Comparison of ENCODE assay signal across 12 cellular contexts in the genomic region with DNA sequence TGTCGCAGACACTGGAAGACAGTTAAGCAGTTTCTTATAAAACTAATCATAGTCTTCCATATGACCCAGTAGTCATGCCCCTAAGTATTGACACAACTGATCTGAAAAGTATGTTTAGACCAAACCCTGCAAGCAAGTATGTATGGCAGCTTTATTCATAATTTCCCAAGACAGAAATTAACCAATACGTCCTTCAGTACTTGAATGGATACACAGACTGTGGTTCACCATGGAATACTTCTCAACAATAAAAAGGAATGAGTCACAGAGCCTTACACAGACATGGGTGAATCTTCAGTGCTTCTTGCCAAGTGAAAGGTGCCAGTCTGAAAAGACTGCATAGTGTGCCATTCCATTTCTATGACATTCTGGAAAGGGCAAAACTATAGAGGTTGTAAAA. TPM values are rescaled to one million over a fixed set of nuclear protein-coding genes. Genes with fewer than 3 reads are reported as not detected.
DNase-seq lines count a peak whose midpoint lies in the region; ATAC-seq and TF ChIP-seq lines count a peak whose summit lies in the region.
"Had no signal": no experiment of that assay in that cellular context is flagged by ENCODE, and none has a peak within 500 bp of the region (broad histone marks: within the 10 kb centered on the region; RNA-seq: fewer than 3 reads in every experiment).

No MANE protein-coding gene starts in this region.

- H3K27me3 Mint-ChIP-seq in HFFc6 (ENCODE audit: insufficient read depth) = no peaks in the 10 kb centered on the region

- ATAC-seq in HG03196 (IDR thresholded peaks at IDR 0.05; ENCODE audit: unreplicated experiment) = no peak
- no peak for ATAC-seq in GM19328 (IDR thresholded peaks at IDR 0.05; ENCODE audit: unreplicated experiment)
- ATAC-seq: naive thymus-derived CD8-positive, alpha-beta T cell; Right ventricle myocardium inferior had no signal

- H2BK120ac ChIP-seq in mesenchymal stem cell (ENCODE audit: low read depth, low read length) = no peak overlapping the region

- no peak overlapping the region for H3K4ac ChIP-seq in mesenchymal stem cell (ENCODE audit: low read depth in 1 of 2, low read length in 2 of 2)

- no peak overlapping the region for H3K9ac ChIP-seq in mesenchymal stem cell (ENCODE audit: low read length)

- no peak overlapping the region for H3K23ac ChIP-seq in mesenchymal stem cell (ENCODE audit: low read length in 2 of 2)

- no peak overlapping the region for H2AK5ac ChIP-seq in mesenchymal stem cell (ENCODE audit: low read length, severe bottlenecking)

- H2BK12ac ChIP-seq in mesenchymal stem cell (ENCODE audit: low read length in 2 of 2) = no peak overlapping the region

- intact Hi-C loops in left ventricle myocardium inferior (cut with micrococcal nuclease) = loop anchor here (10.0 kb wide), 1 partner anchor 1531 kb away; no protein-coding TSS in a partner anchor

- no peak overlapping the region for H3K4me2 ChIP-seq in mesenchymal stem cell (ENCODE audit: low read length, poor library complexity, severe bottlenecking)

- no peaks in the 10 kb centered on the region for H3K9me3 Mint-ChIP-seq in HFFc6

- H3K4me1 ChIP-seq in mesenchymal stem cell (ENCODE audit: control insufficient read depth, insufficient read depth, low read depth, low read length) (peaks cover 3% of the 10 kb centered on the region), left ventricle myocardium inferior (peaks cover 22% of the 10 kb centered on the region)

- H3K4me3 ChIP-seq in mesenchymal stem cell (ENCODE audit: insufficient read depth in 1 of 2, low read depth in 1 of 2, low read length in 2 of 2) (no peak overlapping the region), left ventricle myocardium inferior (no peak overlapping the region)

- H3K27me3 ChIP-seq in mesenchymal stem cell (ENCODE audit: control insufficient read depth in 1 of 2, insufficient read depth in 1 of 2, low read length in 2 of 2) = no peaks in the 10 kb centered on the region
- H3K27me3 ChIP-seq in left ventricle myocardium inferior (ENCODE audit: low read depth) = no peaks in the 10 kb centered on the region

- no peak overlapping the region for H4K8ac ChIP-seq in mesenchymal stem cell (ENCODE audit: low read length)

- peak overlapping the region; percentile 2; the same call in 1 of the 2 replicates for H3K4me3 Mint-ChIP-seq in HFFc6
- H3K4me3 Mint-ChIP-seq: naive thymus-derived CD8-positive, alpha-beta T cell had no signal

- H3K36me3 ChIP-seq in mesenchymal stem cell (ENCODE audit: control insufficient read depth in 1 of 2, insufficient read depth in 2 of 2, low read depth in 1 of 2, low read length in 2 of 2) (no peaks in the 10 kb centered on the region), left ventricle myocardium inferior (no peaks in the 10 kb centered on the region)

- no peaks in the 10 kb centered on the region for H3K79me1 ChIP-seq in mesenchymal stem cell (replicated peaks; ENCODE audit: low read length, poor library complexity, severe bottlenecking)

- WGBS in mesenchymal stem cell = 59% methylated on average over 2 of the region's 2 CpGs

- peak overlapping the region; percentile 67 for H3K27ac Mint-ChIP-seq in HFFc6
- H3K27ac Mint-ChIP-seq: naive thymus-derived CD8-positive, alpha-beta T cell had no signal

- H2BK15ac ChIP-seq in mesenchymal stem cell (ENCODE audit: low read depth, poor library complexity, severe bottlenecking) = no peak overlapping the region

- no peaks in the 10 kb centered on the region for H3K9me3 ChIP-seq in mesenchymal stem cell (ENCODE audit: control insufficient read depth, low read length)
- H3K9me3 ChIP-seq in left ventricle myocardium inferior (replicated peaks) = no peaks in the 10 kb centered on the region

- no peak overlapping the region for H3K18ac ChIP-seq in mesenchymal stem cell (ENCODE audit: low read depth in 1 of 2, low read length in 2 of 2)

- H2AFZ ChIP-seq in mesenchymal stem cell (ENCODE audit: low read depth, low read length) = no peak overlapping the region

- no peak overlapping the region for H4K91ac ChIP-seq in mesenchymal stem cell (ENCODE audit: low read length)

- H3K4me1 Mint-ChIP-seq in HFFc6 (ENCODE audit: low read depth) = peaks cover 92% of the 10 kb centered on the region
- H3K4me1 Mint-ChIP-seq: naive thymus-derived CD8-positive, alpha-beta T cell had no signal

- H3K36me3 Mint-ChIP-seq in HFFc6 (ENCODE audit: low read depth) = peaks cover 13% of the 10 kb centered on the region; the same call in 1 of the 2 replicates
- H3K36me3 Mint-ChIP-seq: naive thymus-derived CD8-positive, alpha-beta T cell had no signal

- no peak overlapping the region for H3K14ac ChIP-seq in mesenchymal stem cell (ENCODE audit: low read length in 2 of 2)

- DNase-seq in EH (ENCODE audit: low read depth) = peak; percentile 93
- DNase-seq in HFFc6 = peak; percentile 87
- DNase-seq in amniotic epithelial cell (ENCODE audit: low read depth) = peak; percentile 70
- DNase-seq in mesenchymal stem cell = peak; percentile 84
- DNase-seq in NCI-H748 treated with DMSO at 0.1 percent for 48 hours (lab: John Stamatoyannopoulos, UW) = no peak
- DNase-seq in left ventricle myocardium inferior = no peak
- DNase-seq: COR-L47; naive thymus-derived CD8-positive, alpha-beta T cell; NCI-H446 had no signal

- H3K27ac ChIP-seq in mesenchymal stem cell (ENCODE audit: low read length, poor library complexity, severe bottlenecking) (peak overlapping the region; percentile 26), left ventricle myocardium inferior (replicated peaks) (no peak overlapping the region)

- TF ChIP-seq CTCF in HFFc6 (IDR thresholded peaks at IDR 0.05) = no peak
- TF ChIP-seq CTCF in left ventricle myocardium inferior (IDR thresholded peaks at IDR 0.05; ENCODE audit: borderline replicate concordance) = no peak

- no peak overlapping the region for H2BK5ac ChIP-seq in mesenchymal stem cell (ENCODE audit: low read depth, low read length, poor library complexity, severe bottlenecking)

RNA-seq across cellular contexts. Expression of gene AKR1E2, which starts 50.2 kb away (rescaled TPM):
- total RNA-seq in HFFc6 (2021; fragmentation: NEBNext Ultra II Directional; extraction: Animal tissue kit (Norgen Biotek cat#: 25700)) = 1 to 10 TPM in 3 of 6 experiments, under 1 TPM in 2, not detected in 1; 0.59 to 1.5 (median 1.1) TPM
- polyA plus RNA-seq in mesenchymal stem cell (2013, experiment 1 of 2) = 0.73 TPM
- polyA plus RNA-seq in mesenchymal stem cell (2013, experiment 2 of 2) = 0.52 TPM
- total RNA-seq in left ventricle myocardium inferior = 5.9 TPM

Comparison
In these comparisons a context has a peak if more than half of its experiments do, and no peak if none do; other contexts are left out.
1. DNase-seq: peak in EH (single experiment), HFFc6 (single experiment), amniotic epithelial cell (single experiment) and mesenchymal stem cell (single experiment); none in NCI-H748 treated with DMSO at 0.1 percent for 48 hours (single experiment) and left ventricle myocardium inferior (single experiment).